1 cellular context compared by ENCODE assay signal in the genomic region with DNA sequence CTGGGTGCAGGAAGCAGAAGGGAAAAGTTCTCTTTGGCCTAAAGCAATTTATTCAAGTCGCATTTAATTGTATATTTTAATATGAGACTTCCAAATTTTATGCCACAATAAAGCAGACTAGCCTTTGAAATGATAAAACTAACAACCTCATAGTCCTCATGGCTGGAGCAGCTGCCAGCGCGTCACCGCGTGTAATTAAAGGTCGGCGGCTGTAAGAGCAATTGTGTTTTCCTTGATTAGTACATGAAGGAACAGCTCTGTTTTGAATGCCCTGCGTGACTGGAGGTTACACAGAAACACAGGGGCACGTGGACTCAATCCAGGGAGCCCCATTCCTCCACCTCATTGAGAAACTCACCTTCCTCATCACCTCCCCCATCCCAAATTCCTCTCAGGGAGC.
TF ChIP-seq lines count a peak whose summit lies in the region.

No MANE protein-coding gene starts in this region.

TF ChIP-seq in GM23338, 12 proteins besides CTCF, POLR2A, EP300 and RAD21 (continued from another document):
- TF ChIP-seq, protein P1, sequence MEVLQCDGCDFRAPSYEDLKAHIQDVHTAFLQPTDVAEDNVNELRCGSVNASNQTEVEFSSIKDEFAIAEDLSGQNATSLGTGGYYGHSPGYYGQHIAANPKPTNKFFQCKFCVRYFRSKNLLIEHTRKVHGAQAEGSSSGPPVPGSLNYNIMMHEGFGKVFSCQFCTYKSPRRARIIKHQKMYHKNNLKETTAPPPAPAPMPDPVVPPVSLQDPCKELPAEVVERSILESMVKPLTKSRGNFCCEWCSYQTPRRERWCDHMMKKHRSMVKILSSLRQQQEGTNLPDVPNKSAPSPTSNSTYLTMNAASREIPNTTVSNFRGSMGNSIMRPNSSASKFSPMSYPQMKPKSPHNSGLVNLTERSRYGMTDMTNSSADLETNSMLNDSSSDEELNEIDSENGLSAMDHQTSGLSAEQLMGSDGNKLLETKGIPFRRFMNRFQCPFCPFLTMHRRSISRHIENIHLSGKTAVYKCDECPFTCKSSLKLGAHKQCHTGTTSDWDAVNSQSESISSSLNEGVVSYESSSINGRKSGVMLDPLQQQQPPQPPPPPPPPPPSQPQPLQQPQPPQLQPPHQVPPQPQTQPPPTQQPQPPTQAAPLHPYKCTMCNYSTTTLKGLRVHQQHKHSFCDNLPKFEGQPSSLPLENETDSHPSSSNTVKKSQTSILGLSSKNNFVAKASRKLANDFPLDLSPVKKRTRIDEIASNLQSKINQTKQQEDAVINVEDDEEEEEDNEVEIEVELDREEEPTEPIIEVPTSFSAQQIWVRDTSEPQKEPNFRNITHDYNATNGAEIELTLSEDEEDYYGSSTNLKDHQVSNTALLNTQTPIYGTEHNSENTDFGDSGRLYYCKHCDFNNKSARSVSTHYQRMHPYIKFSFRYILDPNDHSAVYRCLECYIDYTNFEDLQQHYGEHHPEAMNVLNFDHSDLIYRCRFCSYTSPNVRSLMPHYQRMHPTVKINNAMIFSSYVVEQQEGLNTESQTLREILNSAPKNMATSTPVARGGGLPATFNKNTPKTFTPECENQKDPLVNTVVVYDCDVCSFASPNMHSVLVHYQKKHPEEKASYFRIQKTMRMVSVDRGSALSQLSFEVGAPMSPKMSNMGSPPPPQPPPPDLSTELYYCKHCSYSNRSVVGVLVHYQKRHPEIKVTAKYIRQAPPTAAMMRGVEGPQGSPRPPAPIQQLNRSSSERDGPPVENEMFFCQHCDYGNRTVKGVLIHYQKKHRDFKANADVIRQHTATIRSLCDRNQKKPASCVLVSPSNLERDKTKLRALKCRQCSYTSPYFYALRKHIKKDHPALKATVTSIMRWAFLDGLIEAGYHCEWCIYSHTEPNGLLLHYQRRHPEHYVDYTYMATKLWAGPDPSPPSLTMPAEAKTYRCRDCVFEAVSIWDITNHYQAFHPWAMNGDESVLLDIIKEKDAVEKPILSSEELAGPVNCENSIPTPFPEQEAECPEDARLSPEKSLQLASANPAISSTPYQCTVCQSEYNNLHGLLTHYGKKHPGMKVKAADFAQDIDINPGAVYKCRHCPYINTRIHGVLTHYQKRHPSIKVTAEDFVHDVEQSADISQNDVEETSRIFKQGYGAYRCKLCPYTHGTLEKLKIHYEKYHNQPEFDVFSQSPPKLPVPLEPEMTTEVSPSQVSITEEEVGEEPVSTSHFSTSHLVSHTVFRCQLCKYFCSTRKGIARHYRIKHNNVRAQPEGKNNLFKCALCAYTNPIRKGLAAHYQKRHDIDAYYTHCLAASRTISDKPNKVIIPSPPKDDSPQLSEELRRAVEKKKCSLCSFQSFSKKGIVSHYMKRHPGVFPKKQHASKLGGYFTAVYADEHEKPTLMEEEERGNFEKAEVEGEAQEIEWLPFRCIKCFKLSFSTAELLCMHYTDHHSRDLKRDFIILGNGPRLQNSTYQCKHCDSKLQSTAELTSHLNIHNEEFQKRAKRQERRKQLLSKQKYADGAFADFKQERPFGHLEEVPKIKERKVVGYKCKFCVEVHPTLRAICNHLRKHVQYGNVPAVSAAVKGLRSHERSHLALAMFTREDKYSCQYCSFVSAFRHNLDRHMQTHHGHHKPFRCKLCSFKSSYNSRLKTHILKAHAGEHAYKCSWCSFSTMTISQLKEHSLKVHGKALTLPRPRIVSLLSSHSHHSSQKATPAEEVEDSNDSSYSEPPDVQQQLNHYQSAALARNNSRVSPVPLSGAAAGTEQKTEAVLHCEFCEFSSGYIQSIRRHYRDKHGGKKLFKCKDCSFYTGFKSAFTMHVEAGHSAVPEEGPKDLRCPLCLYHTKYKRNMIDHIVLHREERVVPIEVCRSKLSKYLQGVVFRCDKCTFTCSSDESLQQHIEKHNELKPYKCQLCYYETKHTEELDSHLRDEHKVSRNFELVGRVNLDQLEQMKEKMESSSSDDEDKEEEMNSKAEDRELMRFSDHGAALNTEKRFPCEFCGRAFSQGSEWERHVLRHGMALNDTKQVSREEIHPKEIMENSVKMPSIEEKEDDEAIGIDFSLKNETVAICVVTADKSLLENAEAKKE (CRISPR knock-in tag; IDR thresholded peaks at IDR 0.05): no peak
- no peak for TF ChIP-seq EZH2phosphoT487 (IDR thresholded peaks at IDR 0.05; ENCODE audit: unreplicated experiment)
- no peak for TF ChIP-seq EZH2 (IDR thresholded peaks at IDR 0.05; ENCODE audit: low read depth, unreplicated experiment)
- TF ChIP-seq POLR2AphosphoS5 (IDR thresholded peaks at IDR 0.05; ENCODE audit: low read depth): no peak
- no peak for TF ChIP-seq ETS1 (IDR thresholded peaks at IDR 0.05)
- no peak for TF ChIP-seq STAT1 (IDR thresholded peaks at IDR 0.05; ENCODE audit: unreplicated experiment)
- TF ChIP-seq CREB1 (CRISPR knock-in tag; IDR thresholded peaks at IDR 0.05; ENCODE audit: low read depth): no peak
- TF ChIP-seq, protein P2, sequence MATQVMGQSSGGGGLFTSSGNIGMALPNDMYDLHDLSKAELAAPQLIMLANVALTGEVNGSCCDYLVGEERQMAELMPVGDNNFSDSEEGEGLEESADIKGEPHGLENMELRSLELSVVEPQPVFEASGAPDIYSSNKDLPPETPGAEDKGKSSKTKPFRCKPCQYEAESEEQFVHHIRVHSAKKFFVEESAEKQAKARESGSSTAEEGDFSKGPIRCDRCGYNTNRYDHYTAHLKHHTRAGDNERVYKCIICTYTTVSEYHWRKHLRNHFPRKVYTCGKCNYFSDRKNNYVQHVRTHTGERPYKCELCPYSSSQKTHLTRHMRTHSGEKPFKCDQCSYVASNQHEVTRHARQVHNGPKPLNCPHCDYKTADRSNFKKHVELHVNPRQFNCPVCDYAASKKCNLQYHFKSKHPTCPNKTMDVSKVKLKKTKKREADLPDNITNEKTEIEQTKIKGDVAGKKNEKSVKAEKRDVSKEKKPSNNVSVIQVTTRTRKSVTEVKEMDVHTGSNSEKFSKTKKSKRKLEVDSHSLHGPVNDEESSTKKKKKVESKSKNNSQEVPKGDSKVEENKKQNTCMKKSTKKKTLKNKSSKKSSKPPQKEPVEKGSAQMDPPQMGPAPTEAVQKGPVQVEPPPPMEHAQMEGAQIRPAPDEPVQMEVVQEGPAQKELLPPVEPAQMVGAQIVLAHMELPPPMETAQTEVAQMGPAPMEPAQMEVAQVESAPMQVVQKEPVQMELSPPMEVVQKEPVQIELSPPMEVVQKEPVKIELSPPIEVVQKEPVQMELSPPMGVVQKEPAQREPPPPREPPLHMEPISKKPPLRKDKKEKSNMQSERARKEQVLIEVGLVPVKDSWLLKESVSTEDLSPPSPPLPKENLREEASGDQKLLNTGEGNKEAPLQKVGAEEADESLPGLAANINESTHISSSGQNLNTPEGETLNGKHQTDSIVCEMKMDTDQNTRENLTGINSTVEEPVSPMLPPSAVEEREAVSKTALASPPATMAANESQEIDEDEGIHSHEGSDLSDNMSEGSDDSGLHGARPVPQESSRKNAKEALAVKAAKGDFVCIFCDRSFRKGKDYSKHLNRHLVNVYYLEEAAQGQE (IDR thresholded peaks at IDR 0.05; ENCODE audit: unreplicated experiment): no peak
- no peak for TF ChIP-seq JUNB (IDR thresholded peaks at IDR 0.05; ENCODE audit: unreplicated experiment)
- TF ChIP-seq ZNF114 (CRISPR knock-in tag; IDR thresholded peaks at IDR 0.05): no peak
